12 cellular contexts compared by ENCODE assay signal in genomic region chr14:67940476-67940875, GRCh38.
DNase-seq lines count a peak whose midpoint lies in the region; ATAC-seq, FAIRE-seq and TF ChIP-seq lines count a peak whose summit lies in the region.
"Had no signal": no experiment of that assay in that cellular context is flagged by ENCODE, and none has a peak within 500 bp of the region (broad histone marks: within the 10 kb centered on the region; RNA-seq: fewer than 3 reads in every experiment).

No MANE protein-coding gene starts in this region.

- H2AFZ ChIP-seq in IMR-90 (replicated peaks; ENCODE audit: low read length, poor library complexity), result no peak overlapping the region

- H3K9ac ChIP-seq in IMR-90 (ENCODE audit: low read depth, low read length) (peak overlapping the region; percentile 3; the same call in 1 of the 2 replicates), endodermal cell (ENCODE audit: extremely low read depth, low read length, poor library complexity, severe bottlenecking) (no peak overlapping the region)

- H4K8ac ChIP-seq in IMR-90 (ENCODE audit: low read depth in 2 of 2, low read length in 2 of 2), result no peak overlapping the region; a peak in 1 of 4 replicates

- H3K9me3 ChIP-seq in IMR-90 (ENCODE audit: control insufficient read depth, insufficient read depth, low read length) (no peaks in the 10 kb centered on the region), endodermal cell (ENCODE audit: control insufficient read depth, low read length) (no peaks in the 10 kb centered on the region), testis (no peaks in the 10 kb centered on the region)

- no peak for TF ChIP-seq POLR2A in IMR-90 (IDR thresholded peaks at IDR 0.05; ENCODE audit: low read depth, low read length)
- TF ChIP-seq POLR2A in testis (IDR thresholded peaks at IDR 0.05), result no peak

- no peak overlapping the region for H3K23ac ChIP-seq in IMR-90 (ENCODE audit: low read depth, low read length)

- H2BK15ac ChIP-seq in IMR-90 (ENCODE audit: low read depth, low read length), result peak overlapping the region; percentile 64; the same call in 1 of the 3 replicates

- peak overlapping the region; percentile 43; the same call in 1 of the 2 replicates for H3K14ac ChIP-seq in IMR-90 (replicated peaks; ENCODE audit: low read depth, low read length)

- H3K9me3 Mint-ChIP-seq in endodermal cell (no peaks in the 10 kb centered on the region), mesothelial cell of epicardium (no peaks in the 10 kb centered on the region), glutamatergic neuron (ENCODE audit: unreplicated experiment) (no peaks in the 10 kb centered on the region)
- H3K9me3 Mint-ChIP-seq in activated CD8-positive, alpha-beta T cell treated with anti-CD3 and anti-CD28 coated beads for 36 hours, result no peaks in the 10 kb centered on the region
- H3K9me3 Mint-ChIP-seq: activated CD4-positive, alpha-beta memory T cell treated with anti-CD3 and anti-CD28 coated beads, Interleukin-2, amount 10 ng/mL, durations not matched to agents 7 days and 5 days had no signal

- H3K4me1 Mint-ChIP-seq in endodermal cell (peaks cover 38% of the 10 kb centered on the region), mesothelial cell of epicardium (peaks cover 66% of the 10 kb centered on the region), glutamatergic neuron (ENCODE audit: low read depth, unreplicated experiment) (no peaks in the 10 kb centered on the region)
- peaks cover 2% of the 10 kb centered on the region for H3K4me1 Mint-ChIP-seq in activated CD8-positive, alpha-beta T cell treated with anti-CD3 and anti-CD28 coated beads for 36 hours (ENCODE audit: low read depth)
- H3K4me1 Mint-ChIP-seq: activated CD4-positive, alpha-beta memory T cell treated with anti-CD3 and anti-CD28 coated beads, Interleukin-2, amount 10 ng/mL, durations not matched to agents 7 days and 5 days had no signal

- peaks cover 0 to 7% of the 10 kb centered on the region in 2 experiments; a peak in 2 of 4 replicates for H3K79me1 ChIP-seq in IMR-90 (ENCODE audit: low read depth in 1 of 2, low read length in 2 of 2)

- no peaks in the 10 kb centered on the region for H3K27me3 ChIP-seq in IMR-90 (ENCODE audit: control insufficient read depth, insufficient read depth, low read length)
- peaks cover 18% of the 10 kb centered on the region for H3K27me3 ChIP-seq in endodermal cell (ENCODE audit: control insufficient read depth, insufficient read depth, low read length, poor library complexity, severe bottlenecking)
- no peaks in the 10 kb centered on the region for H3K27me3 ChIP-seq in testis

- no peak overlapping the region for H4K5ac ChIP-seq in IMR-90 (ENCODE audit: low read depth, low read length)

- H3K4me3 Mint-ChIP-seq in endodermal cell (no peak overlapping the region), mesothelial cell of epicardium (no peak overlapping the region), glutamatergic neuron (ENCODE audit: unreplicated experiment) (no peak overlapping the region)
- H3K4me3 Mint-ChIP-seq in activated CD8-positive, alpha-beta T cell treated with anti-CD3 and anti-CD28 coated beads for 36 hours, result no peak overlapping the region
- H3K4me3 Mint-ChIP-seq: activated CD4-positive, alpha-beta memory T cell treated with anti-CD3 and anti-CD28 coated beads, Interleukin-2, amount 10 ng/mL, durations not matched to agents 7 days and 5 days had no signal

- no peak for TF ChIP-seq CTCF in IMR-90 (conservative IDR thresholded peaks at IDR 0.05; ENCODE audit: low read depth, low read length)
- TF ChIP-seq CTCF in endodermal cell (conservative IDR thresholded peaks at IDR 0.05), result no peak
- TF ChIP-seq CTCF in mesothelial cell of epicardium (IDR thresholded peaks at IDR 0.05; ENCODE audit: unreplicated experiment), result no peak
- no peak for TF ChIP-seq CTCF in testis (IDR thresholded peaks at IDR 0.05)
- TF ChIP-seq CTCF in activated CD8-positive, alpha-beta T cell treated with anti-CD3 and anti-CD28 coated beads for 36 hours (IDR thresholded peaks at IDR 0.05), result no peak
- no peak for TF ChIP-seq CTCF in glutamatergic neuron (IDR thresholded peaks at IDR 0.05; ENCODE audit: partially characterized antibody, unreplicated experiment)

- H3K27ac ChIP-seq in IMR-90 (ENCODE audit: insufficient read depth, low read length) (peak overlapping the region; percentile 77; the same call in 1 of the 2 replicates), endodermal cell (ENCODE audit: low read depth, low read length) (peak overlapping the region; percentile 89), testis (peak overlapping the region; percentile 18 to 72)

- POLR2A ChIA-PET in IMR-90 (lab: Charles Lee; ENCODE audit: unreplicated experiment), result interaction anchor here (0.6 to 1.4 kb wide), 2 partner anchors 44 to 853 kb away, joined by 4 to 5 read pairs; partner anchors contain the start of gene ZFP36L1
- POLR2A ChIA-PET in activated CD8-positive, alpha-beta T cell treated with anti-CD3 and anti-CD28 coated beads for 36 hours (lab: Charles Lee), result interaction anchor here (0.8 to 2.2 kb wide), 2 partner anchors 13 to 199 kb away, joined by 3 to 4 read pairs; no protein-coding TSS in a partner anchor

- WGBS in IMR-90 (ENCODE audit: extremely low coverage in 2 of 2, insufficient read length in 1 of 2), 2 experiments, result no CpG with 5 or more reads among the region's 1 CpG
- WGBS in endodermal cell (ENCODE audit: insufficient coverage in 1 of 2, insufficient read length in 1 of 2), 2 experiments, result 87 to 100% methylated on average over 1 of the region's 1 CpG
- WGBS in testis, 2 donors, result 41 to 65% methylated on average over 1 of the region's 1 CpG

- peak overlapping the region; percentile 23; the same call in 1 of the 2 replicates for H2BK120ac ChIP-seq in IMR-90 (ENCODE audit: low read depth, low read length)

- peak overlapping the region; percentile 45; the same call in 1 of the 2 replicates for H3K4ac ChIP-seq in IMR-90 (ENCODE audit: low read depth, low read length)

- H3K27ac Mint-ChIP-seq in endodermal cell (no peak overlapping the region), mesothelial cell of epicardium (peak overlapping the region; percentile 91), glutamatergic neuron (ENCODE audit: unreplicated experiment) (no peak overlapping the region)
- H3K27ac Mint-ChIP-seq in activated CD8-positive, alpha-beta T cell treated with anti-CD3 and anti-CD28 coated beads for 36 hours, result no peak overlapping the region
- H3K27ac Mint-ChIP-seq: activated CD4-positive, alpha-beta memory T cell treated with anti-CD3 and anti-CD28 coated beads, Interleukin-2, amount 10 ng/mL, durations not matched to agents 7 days and 5 days had no signal

- no peak overlapping the region for H2AK9ac ChIP-seq in IMR-90 (replicated peaks; ENCODE audit: low read depth, low read length, poor library complexity)

- no peak overlapping the region; the same call in 1 of the 2 replicates for H2AK5ac ChIP-seq in IMR-90 (ENCODE audit: low read depth, low read length)

- no peaks in the 10 kb centered on the region for H4K20me1 ChIP-seq in IMR-90 (ENCODE audit: insufficient read depth, low read length)

- no peak overlapping the region for H3K56ac ChIP-seq in IMR-90 (ENCODE audit: extremely low read depth, insufficient read depth, low read length)

- TF ChIP-seq RAD21 in IMR-90 (IDR thresholded peaks at IDR 0.05; ENCODE audit: low read length), result no peak

- no peak for FAIRE-seq in RCC 7860 (lab: Jason Lieb, UNC)

- H2BK5ac ChIP-seq in IMR-90 (ENCODE audit: low read depth, low read length, poor library complexity, severe bottlenecking), result peak overlapping the region; percentile 7

- H4K91ac ChIP-seq in IMR-90 (ENCODE audit: insufficient read depth, low read depth, low read length), result no peak overlapping the region

- H3K4me2 ChIP-seq in IMR-90 (ENCODE audit: low read depth, low read length), result peak overlapping the region; percentile 82

- H3K36me3 ChIP-seq in IMR-90 (ENCODE audit: control insufficient read depth, insufficient read depth, low read length), result no peaks in the 10 kb centered on the region
- no peaks in the 10 kb centered on the region for H3K36me3 ChIP-seq in endodermal cell (ENCODE audit: control insufficient read depth, insufficient read depth, low read length)
- no peaks in the 10 kb centered on the region for H3K36me3 ChIP-seq in testis (ENCODE audit: low read depth, missing control alignments)

- dilution Hi-C loops in IMR-90 (cut with HindIII; ENCODE audit: low sequenced_read_pairs, unreplicated experiment), result no loop called here

- peak overlapping the region; percentile 68 for H2BK20ac ChIP-seq in IMR-90 (ENCODE audit: low read depth, low read length)

- DNase-seq in IMR-90 (peak; percentile 36), endodermal cell (no peak), mesothelial cell of epicardium (ENCODE audit: low spot score in 2 of 2, unreplicated experiment in 2 of 2) (no peak), testis (no peak), A172 (ENCODE audit: low spot score) (no peak), RCC 7860 (ENCODE audit: low spot score) (no peak), glutamatergic neuron (no peak)
- DNase-seq in activated CD8-positive, alpha-beta T cell treated with anti-CD3 and anti-CD28 coated beads for 36 hours, result no peak
- DNase-seq: activated CD4-positive, alpha-beta memory T cell treated with anti-CD3 and anti-CD28 coated beads, Interleukin-2, amount 10 ng/mL, durations not matched to agents 7 days and 5 days; central memory CD4-positive, alpha-beta T cell; GOT3; NCI-H146 had no signal

- H3K4me1 ChIP-seq in IMR-90 (ENCODE audit: control insufficient read depth, insufficient read depth, low read length) (peaks cover 17% of the 10 kb centered on the region), endodermal cell (ENCODE audit: control insufficient read depth, insufficient read depth, low read length) (no peaks in the 10 kb centered on the region), testis (peaks cover 4% of the 10 kb centered on the region)

- BruUV-seq in IMR-90 (replicated peaks; lab: Mats Ljungman, UMichigan), result no TSS peak

- CTCF ChIA-PET in IMR-90 (lab: Yijun Ruan, JAX), result no interaction called here
- CTCF ChIA-PET in activated CD8-positive, alpha-beta T cell treated with anti-CD3 and anti-CD28 coated beads for 36 hours (lab: Charles Lee), result interaction anchor here (0.8 to 2.5 kb wide), 2 partner anchors 18 to 904 kb away, joined by 3 to 7 read pairs; no protein-coding TSS in a partner anchor

- intact Hi-C loops in IMR-90 (cut with micrococcal nuclease) (loop anchor here (5.0 to 10.0 kb wide), 5 partner anchors 207 to 724 kb away; no protein-coding TSS in a partner anchor), testis (cut with DNase I; ENCODE audit: low total_unique reads) (loop anchor here (5.0 to 10.0 kb wide), 2 partner anchors 304 to 607 kb away; no protein-coding TSS in a partner anchor)
- intact Hi-C loops in activated CD8-positive, alpha-beta T cell treated with anti-CD3 and anti-CD28 coated beads for 36 hours (cut with micrococcal nuclease), result loop anchor here (10.0 kb wide), 1 partner anchor 304 kb away; no protein-coding TSS in a partner anchor

- peak overlapping the region; percentile 8 for H3K18ac ChIP-seq in IMR-90 (ENCODE audit: low read depth, low read length)

- in situ Hi-C loops in IMR-90 (cut with MboI; ENCODE audit: low sequenced_read_pairs), result no loop called here

- H3K4me3 ChIP-seq in IMR-90 (ENCODE audit: insufficient read depth, low read depth, low read length) (no peak overlapping the region), endodermal cell (ENCODE audit: low read length) (no peak overlapping the region), testis (no peak overlapping the region)

- ATAC-seq in IMR-90 (ENCODE audit: low read depth), result no peak
- ATAC-seq in activated CD8-positive, alpha-beta T cell treated with anti-CD3 and anti-CD28 coated beads for 36 hours, result no peak

- H3K27me3 Mint-ChIP-seq in endodermal cell (ENCODE audit: insufficient read depth) (peaks cover 6% of the 10 kb centered on the region), mesothelial cell of epicardium (ENCODE audit: low read depth) (no peaks in the 10 kb centered on the region), glutamatergic neuron (ENCODE audit: unreplicated experiment) (peaks cover 3% of the 10 kb centered on the region)
- H3K27me3 Mint-ChIP-seq in activated CD8-positive, alpha-beta T cell treated with anti-CD3 and anti-CD28 coated beads for 36 hours, result no peaks in the 10 kb centered on the region

- no peaks in the 10 kb centered on the region for H3K36me3 Mint-ChIP-seq in endodermal cell (ENCODE audit: low read depth)
- no peaks in the 10 kb centered on the region for H3K36me3 Mint-ChIP-seq in mesothelial cell of epicardium
- no peaks in the 10 kb centered on the region for H3K36me3 Mint-ChIP-seq in activated CD8-positive, alpha-beta T cell treated with anti-CD3 and anti-CD28 coated beads for 36 hours (ENCODE audit: low read depth)
- H3K36me3 Mint-ChIP-seq in glutamatergic neuron (ENCODE audit: unreplicated experiment), result no peaks in the 10 kb centered on the region

- no peaks in the 10 kb centered on the region for H3K9me1 ChIP-seq in IMR-90 (ENCODE audit: insufficient read depth, low read length)
